10 cellular contexts compared by ENCODE assay signal in genomic region chr5:57277085-57277484, GRCh38.
DNase-seq lines count a peak whose midpoint lies in the region; ATAC-seq, FAIRE-seq and TF ChIP-seq lines count a peak whose summit lies in the region.
"Had no signal": no experiment of that assay in that cellular context is flagged by ENCODE, and none has a peak within 500 bp of the region (broad histone marks: within the 10 kb centered on the region; RNA-seq: fewer than 3 reads in every experiment).

No MANE protein-coding gene starts in this region.

- H3K27ac Mint-ChIP-seq in activated naive CD4-positive, alpha-beta T cell treated with anti-CD3 and anti-CD28 coated beads, Interleukin-2, amount 50 U/mL, for 72 hours = no peak overlapping the region
- H3K27ac Mint-ChIP-seq: stimulated activated naive B cell treated with anti-CD40 and anti-IgM and Interleukin-4, amounts not matched to agents 10 μg/mL and 1 μg/mL and 100 μg/mL, for 72 hours had no signal

- H3K4me3 ChIP-seq in heart right ventricle (no peak overlapping the region), OCI-LY3 (ENCODE audit: low read length) (no peak overlapping the region), epithelial cell of esophagus (ENCODE audit: low read length) (no peak overlapping the region)
- H3K4me3 ChIP-seq: SJSA1 had no signal

- H3K4me1 ChIP-seq in heart right ventricle (no peaks in the 10 kb centered on the region), OCI-LY3 (ENCODE audit: low read length) (no peaks in the 10 kb centered on the region)
- H3K4me1 ChIP-seq: SJSA1 had no signal

- H3K4me2 ChIP-seq in OCI-LY3 (ENCODE audit: low read length) = no peak overlapping the region

- H3K36me3 Mint-ChIP-seq in activated naive CD4-positive, alpha-beta T cell treated with anti-CD3 and anti-CD28 coated beads, Interleukin-2, amount 50 U/mL, for 72 hours = no peaks in the 10 kb centered on the region
- H3K36me3 Mint-ChIP-seq: stimulated activated naive B cell treated with anti-CD40 and anti-IgM and Interleukin-4, amounts not matched to agents 10 μg/mL and 1 μg/mL and 100 μg/mL, for 72 hours had no signal

- H3K27me3 ChIP-seq in heart right ventricle (no peaks in the 10 kb centered on the region), OCI-LY3 (ENCODE audit: low read depth, low read length) (no peaks in the 10 kb centered on the region)
- H3K27me3 ChIP-seq: SJSA1 had no signal

- H3K9ac ChIP-seq in OCI-LY3 (ENCODE audit: low read length) = no peak overlapping the region

- no peak overlapping the region for H2AFZ ChIP-seq in OCI-LY3 (ENCODE audit: low read depth, low read length)

- DNase-seq in heart right ventricle (no peak), left ventricle myocardium superior (no peak), epithelial cell of esophagus (ENCODE audit: low read depth) (peak; percentile 33), urothelium cell line (ENCODE audit: low spot score) (peak; percentile 26), DMS153 (lab: John Stamatoyannopoulos, UW) (no peak)
- no peak for DNase-seq in activated naive CD4-positive, alpha-beta T cell treated with anti-CD3 and anti-CD28 coated beads, Interleukin-2, amount 50 U/mL, for 72 hours (ENCODE audit: low spot score in 2 of 2)
- no peak for DNase-seq in stimulated activated CD4-positive, alpha-beta T cell treated with anti-CD3 and anti-CD28 coated beads, Interleukin-4, amount 100 ng/mL, for 24 hours
- DNase-seq: stimulated activated naive B cell treated with anti-CD40 and anti-IgM and Interleukin-4, amounts not matched to agents 10 μg/mL and 1 μg/mL and 100 μg/mL, for 72 hours had no signal

- TF ChIP-seq CTCF in heart right ventricle (IDR thresholded peaks at IDR 0.05) (peak in 6 of 9 donors; percentile 12 to 46 (median 33)), OCI-LY3 (IDR thresholded peaks at IDR 0.05; ENCODE audit: low read depth, low read length) (peak; percentile 56), epithelial cell of esophagus (IDR thresholded peaks at IDR 0.05; ENCODE audit: insufficient read depth, low read depth, low read length, missing control alignments) (peak; percentile 14)

- ATAC-seq in heart right ventricle = no peak
- no peak for ATAC-seq in left ventricle myocardium superior
- no peak for ATAC-seq in activated naive CD4-positive, alpha-beta T cell treated with anti-CD3 and anti-CD28 coated beads, Interleukin-2, amount 50 U/mL, for 72 hours

- no peak for FAIRE-seq in urothelium cell line (lab: Jason Lieb, UNC)

- H3K36me3 ChIP-seq in heart right ventricle = no peaks in the 10 kb centered on the region
- no peaks in the 10 kb centered on the region for H3K36me3 ChIP-seq in OCI-LY3 (replicated peaks; ENCODE audit: low read depth, low read length)
- H3K36me3 ChIP-seq: SJSA1 had no signal

- no peaks in the 10 kb centered on the region for H3K9me3 Mint-ChIP-seq in activated naive CD4-positive, alpha-beta T cell treated with anti-CD3 and anti-CD28 coated beads, Interleukin-2, amount 50 U/mL, for 72 hours

- no peaks in the 10 kb centered on the region for H4K20me1 ChIP-seq in OCI-LY3 (ENCODE audit: insufficient read depth, low read length)

- WGBS in heart right ventricle, 2 donors = 93 to 97% methylated on average over 1 of the region's 1 CpG

- H3K9me3 ChIP-seq in heart right ventricle (no peaks in the 10 kb centered on the region), OCI-LY3 (ENCODE audit: insufficient read depth, low read length) (no peaks in the 10 kb centered on the region)
- H3K9me3 ChIP-seq: SJSA1 had no signal

- intact Hi-C loops in heart right ventricle (cut with DNase I) = no loop called here
- intact Hi-C loops in left ventricle myocardium superior (cut with micrococcal nuclease) = no loop called here

- H3K79me2 ChIP-seq in OCI-LY3 (ENCODE audit: low read length) = no peaks in the 10 kb centered on the region

- H3K27ac ChIP-seq in heart right ventricle = no peak overlapping the region
- no peak overlapping the region for H3K27ac ChIP-seq in OCI-LY3 (ENCODE audit: low read length)
- H3K27ac ChIP-seq: SJSA1 had no signal

Comparison
In these comparisons a context has a peak if more than half of its experiments do, and no peak if none do; other contexts are left out.
1. DNase-seq: peak in epithelial cell of esophagus (single experiment) and urothelium cell line (single experiment); none in heart right ventricle (0 of 2), left ventricle myocardium superior (single experiment), activated naive CD4-positive, alpha-beta T cell treated with anti-CD3 and anti-CD28 coated beads, Interleukin-2, amount 50 U/mL, for 72 hours (0 of 2), DMS153 (single experiment) and stimulated activated CD4-positive, alpha-beta T cell treated with anti-CD3 and anti-CD28 coated beads, Interleukin-4, amount 100 ng/mL, for 24 hours (single experiment).
2. Peak in every context shown above with its lines, with median percentiles within 50 percentile points of each other: CTCF ChIP-seq.